Comparison of ENCODE assay signal across 1 cellular context in the genomic region with DNA sequence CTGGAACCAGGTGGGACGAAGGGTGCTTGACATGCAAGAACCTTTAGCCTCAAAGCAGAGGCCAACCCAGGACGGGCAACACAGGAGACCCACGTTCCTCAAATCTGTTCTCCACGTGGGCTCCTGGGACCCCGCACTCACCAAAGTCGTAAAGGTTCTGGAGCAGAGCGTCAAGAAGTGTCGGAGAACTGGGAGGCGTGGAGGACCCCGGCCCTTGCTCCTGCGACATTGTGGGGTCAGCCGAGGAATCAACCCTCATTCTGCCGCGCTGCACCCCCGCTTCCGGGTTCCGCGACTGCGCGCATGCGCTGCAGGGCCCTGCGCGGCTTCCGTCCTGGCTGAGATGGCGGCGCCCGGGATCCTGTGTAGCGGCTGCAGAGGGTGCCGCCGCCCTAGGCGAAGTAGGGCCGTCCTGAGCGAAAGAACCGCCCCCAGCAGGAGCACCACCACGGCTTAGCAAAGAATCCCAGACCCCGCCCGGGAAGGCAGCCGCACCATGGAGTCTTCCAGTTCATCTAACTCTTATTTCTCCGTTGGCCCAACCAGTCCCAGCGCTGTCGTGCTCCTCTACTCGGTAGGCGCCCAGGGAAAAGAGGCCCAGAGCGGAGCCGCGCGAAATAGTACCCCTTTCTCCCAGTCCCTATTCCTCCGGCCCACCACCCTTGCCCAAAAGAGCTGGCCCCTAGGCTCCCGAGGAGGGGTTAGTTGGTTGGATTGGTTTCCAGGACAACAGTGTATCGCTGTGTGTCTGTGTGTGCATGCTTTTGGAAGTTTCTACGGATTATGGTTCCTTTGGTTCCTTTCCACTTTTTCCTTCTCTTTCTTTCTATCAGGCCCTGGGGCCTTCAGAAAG.
TF ChIP-seq lines count a peak whose summit lies in the region.

A gene (plus strand): TSS at position 330 of the 853 bp plus-strand sequence. CDS start 167 bp downstream, at position 497.

TF ChIP-seq in HEK293, 187 proteins besides CTCF, POLR2A, EP300 and RAD21 (continued from another document and continues in another):
- no peak; the same call in 1 of the 2 replicates for TF ChIP-seq PRDM1 (tag by site-specific recombination; IDR thresholded peaks at IDR 0.05)
- TF ChIP-seq ZNF239 (tag by site-specific recombination; IDR thresholded peaks at IDR 0.05), result no peak
- TF ChIP-seq ZNF114 (tag by site-specific recombination; IDR thresholded peaks at IDR 0.05), result no peak
- peak; percentile 77 for TF ChIP-seq SP7 (tag by site-specific recombination; IDR thresholded peaks at IDR 0.05)
- no peak for TF ChIP-seq IKZF3 (tag by site-specific recombination; IDR thresholded peaks at IDR 0.05)
- TF ChIP-seq ZNF266 (tag by site-specific recombination; IDR thresholded peaks at IDR 0.05; ENCODE audit: low read depth), result no peak
- TF ChIP-seq, protein P1, sequence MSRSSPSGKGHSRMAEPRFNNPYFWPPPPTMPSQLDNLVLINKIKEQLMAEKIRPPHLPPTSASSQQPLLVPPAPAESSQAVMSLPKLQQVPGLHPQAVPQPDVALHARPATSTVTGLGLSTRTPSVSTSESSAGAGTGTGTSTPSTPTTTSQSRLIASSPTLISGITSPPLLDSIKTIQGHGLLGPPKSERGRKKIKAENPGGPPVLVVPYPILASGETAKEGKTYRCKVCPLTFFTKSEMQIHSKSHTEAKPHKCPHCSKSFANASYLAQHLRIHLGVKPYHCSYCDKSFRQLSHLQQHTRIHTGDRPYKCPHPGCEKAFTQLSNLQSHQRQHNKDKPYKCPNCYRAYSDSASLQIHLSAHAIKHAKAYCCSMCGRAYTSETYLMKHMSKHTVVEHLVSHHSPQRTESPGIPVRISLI (tag by site-specific recombination; IDR thresholded peaks at IDR 0.05), result no peak
- TF ChIP-seq ZNF701 (tag by site-specific recombination; IDR thresholded peaks at IDR 0.05), result no peak
- peak; percentile 81 for TF ChIP-seq OSR2 (tag by site-specific recombination; IDR thresholded peaks at IDR 0.05)
- no peak for TF ChIP-seq ZNF48 (tag by site-specific recombination; IDR thresholded peaks at IDR 0.05)
- no peak for TF ChIP-seq ZNF366 (tag by site-specific recombination; conservative IDR thresholded peaks at IDR 0.05)
- TF ChIP-seq SCRT2 (tag by site-specific recombination; IDR thresholded peaks at IDR 0.05), result no peak
- TF ChIP-seq ZNF433 (tag by site-specific recombination; IDR thresholded peaks at IDR 0.05; ENCODE audit: low read depth), result no peak
- TF ChIP-seq, protein P2, sequence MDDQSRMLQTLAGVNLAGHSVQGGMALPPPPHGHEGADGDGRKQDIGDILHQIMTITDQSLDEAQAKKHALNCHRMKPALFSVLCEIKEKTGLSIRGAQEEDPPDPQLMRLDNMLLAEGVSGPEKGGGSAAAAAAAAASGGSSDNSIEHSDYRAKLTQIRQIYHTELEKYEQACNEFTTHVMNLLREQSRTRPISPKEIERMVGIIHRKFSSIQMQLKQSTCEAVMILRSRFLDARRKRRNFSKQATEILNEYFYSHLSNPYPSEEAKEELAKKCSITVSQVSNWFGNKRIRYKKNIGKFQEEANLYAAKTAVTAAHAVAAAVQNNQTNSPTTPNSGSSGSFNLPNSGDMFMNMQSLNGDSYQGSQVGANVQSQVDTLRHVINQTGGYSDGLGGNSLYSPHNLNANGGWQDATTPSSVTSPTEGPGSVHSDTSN (CRISPR knock-in tag; IDR thresholded peaks at IDR 0.05), result peak; percentile 75; the same call in 1 of the 2 replicates
- TF ChIP-seq ZNF292 (tag by site-specific recombination; IDR thresholded peaks at IDR 0.05; ENCODE audit: borderline replicate concordance, low read depth), result no peak
- TF ChIP-seq ZNF112 (tag by site-specific recombination; IDR thresholded peaks at IDR 0.05), result no peak
- peak; percentile 27; the same call in 1 of the 2 replicates for TF ChIP-seq ZIC2 (tag by site-specific recombination; IDR thresholded peaks at IDR 0.05)
- TF ChIP-seq ZNF623 (tag by site-specific recombination; IDR thresholded peaks at IDR 0.05), result no peak
- no peak for TF ChIP-seq ZNF777 (tag by site-specific recombination; IDR thresholded peaks at IDR 0.05; ENCODE audit: borderline replicate concordance)
- TF ChIP-seq ZNF621 (tag by site-specific recombination; IDR thresholded peaks at IDR 0.05), result no peak
- TF ChIP-seq ZNF837 (tag by site-specific recombination; IDR thresholded peaks at IDR 0.05), result no peak
- TF ChIP-seq, protein P3, sequence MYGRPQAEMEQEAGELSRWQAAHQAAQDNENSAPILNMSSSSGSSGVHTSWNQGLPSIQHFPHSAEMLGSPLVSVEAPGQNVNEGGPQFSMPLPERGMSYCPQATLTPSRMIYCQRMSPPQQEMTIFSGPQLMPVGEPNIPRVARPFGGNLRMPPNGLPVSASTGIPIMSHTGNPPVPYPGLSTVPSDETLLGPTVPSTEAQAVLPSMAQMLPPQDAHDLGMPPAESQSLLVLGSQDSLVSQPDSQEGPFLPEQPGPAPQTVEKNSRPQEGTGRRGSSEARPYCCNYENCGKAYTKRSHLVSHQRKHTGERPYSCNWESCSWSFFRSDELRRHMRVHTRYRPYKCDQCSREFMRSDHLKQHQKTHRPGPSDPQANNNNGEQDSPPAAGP (tag by site-specific recombination; IDR thresholded peaks at IDR 0.05), result peak; percentile 60
- TF ChIP-seq, protein P4, sequence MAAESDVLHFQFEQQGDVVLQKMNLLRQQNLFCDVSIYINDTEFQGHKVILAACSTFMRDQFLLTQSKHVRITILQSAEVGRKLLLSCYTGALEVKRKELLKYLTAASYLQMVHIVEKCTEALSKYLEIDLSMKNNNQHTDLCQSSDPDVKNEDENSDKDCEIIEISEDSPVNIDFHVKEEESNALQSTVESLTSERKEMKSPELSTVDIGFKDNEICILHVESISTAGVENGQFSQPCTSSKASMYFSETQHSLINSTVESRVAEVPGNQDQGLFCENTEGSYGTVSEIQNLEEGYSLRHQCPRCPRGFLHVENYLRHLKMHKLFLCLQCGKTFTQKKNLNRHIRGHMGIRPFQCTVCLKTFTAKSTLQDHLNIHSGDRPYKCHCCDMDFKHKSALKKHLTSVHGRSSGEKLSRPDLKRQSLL (tag by site-specific recombination; IDR thresholded peaks at IDR 0.05), result no peak
- TF ChIP-seq, protein P5, sequence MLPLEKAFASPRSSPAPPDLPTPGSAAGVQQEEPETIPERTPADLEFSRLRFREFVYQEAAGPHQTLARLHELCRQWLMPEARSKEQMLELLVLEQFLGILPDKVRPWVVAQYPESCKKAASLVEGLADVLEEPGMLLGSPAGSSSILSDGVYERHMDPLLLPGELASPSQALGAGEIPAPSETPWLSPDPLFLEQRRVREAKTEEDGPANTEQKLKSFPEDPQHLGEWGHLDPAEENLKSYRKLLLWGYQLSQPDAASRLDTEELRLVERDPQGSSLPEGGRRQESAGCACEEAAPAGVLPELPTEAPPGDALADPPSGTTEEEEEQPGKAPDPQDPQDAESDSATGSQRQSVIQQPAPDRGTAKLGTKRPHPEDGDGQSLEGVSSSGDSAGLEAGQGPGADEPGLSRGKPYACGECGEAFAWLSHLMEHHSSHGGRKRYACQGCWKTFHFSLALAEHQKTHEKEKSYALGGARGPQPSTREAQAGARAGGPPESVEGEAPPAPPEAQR (tag by site-specific recombination; IDR thresholded peaks at IDR 0.05), result no peak
- TF ChIP-seq ZNF19 (tag by site-specific recombination; IDR thresholded peaks at IDR 0.05; ENCODE audit: low read depth), result no peak
- TF ChIP-seq ZBTB17 (tag by site-specific recombination; IDR thresholded peaks at IDR 0.05), result peak; percentile 83
- TF ChIP-seq ZBTB8A (tag by site-specific recombination; IDR thresholded peaks at IDR 0.05), result peak; percentile 60
- TF ChIP-seq ZNF548 (tag by site-specific recombination; IDR thresholded peaks at IDR 0.05), result no peak
- peak; percentile 82 for TF ChIP-seq GLIS2 (tag by site-specific recombination; IDR thresholded peaks at IDR 0.05)
- TF ChIP-seq, protein P6, sequence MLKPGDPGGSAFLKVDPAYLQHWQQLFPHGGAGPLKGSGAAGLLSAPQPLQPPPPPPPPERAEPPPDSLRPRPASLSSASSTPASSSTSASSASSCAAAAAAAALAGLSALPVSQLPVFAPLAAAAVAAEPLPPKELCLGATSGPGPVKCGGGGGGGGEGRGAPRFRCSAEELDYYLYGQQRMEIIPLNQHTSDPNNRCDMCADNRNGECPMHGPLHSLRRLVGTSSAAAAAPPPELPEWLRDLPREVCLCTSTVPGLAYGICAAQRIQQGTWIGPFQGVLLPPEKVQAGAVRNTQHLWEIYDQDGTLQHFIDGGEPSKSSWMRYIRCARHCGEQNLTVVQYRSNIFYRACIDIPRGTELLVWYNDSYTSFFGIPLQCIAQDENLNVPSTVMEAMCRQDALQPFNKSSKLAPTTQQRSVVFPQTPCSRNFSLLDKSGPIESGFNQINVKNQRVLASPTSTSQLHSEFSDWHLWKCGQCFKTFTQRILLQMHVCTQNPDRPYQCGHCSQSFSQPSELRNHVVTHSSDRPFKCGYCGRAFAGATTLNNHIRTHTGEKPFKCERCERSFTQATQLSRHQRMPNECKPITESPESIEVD (tag by site-specific recombination; IDR thresholded peaks at IDR 0.05), result 0 out of 2 replicates have a peak, but pooled peaks have one; percentile 9
- 0 out of 2 replicates have a peak, but pooled peaks have one; percentile 40 for TF ChIP-seq ZNF324 (tag by site-specific recombination; IDR thresholded peaks at IDR 0.05)
- TF ChIP-seq ZNF658 (tag by site-specific recombination; IDR thresholded peaks at IDR 0.05), result no peak
- TF ChIP-seq, protein P7, sequence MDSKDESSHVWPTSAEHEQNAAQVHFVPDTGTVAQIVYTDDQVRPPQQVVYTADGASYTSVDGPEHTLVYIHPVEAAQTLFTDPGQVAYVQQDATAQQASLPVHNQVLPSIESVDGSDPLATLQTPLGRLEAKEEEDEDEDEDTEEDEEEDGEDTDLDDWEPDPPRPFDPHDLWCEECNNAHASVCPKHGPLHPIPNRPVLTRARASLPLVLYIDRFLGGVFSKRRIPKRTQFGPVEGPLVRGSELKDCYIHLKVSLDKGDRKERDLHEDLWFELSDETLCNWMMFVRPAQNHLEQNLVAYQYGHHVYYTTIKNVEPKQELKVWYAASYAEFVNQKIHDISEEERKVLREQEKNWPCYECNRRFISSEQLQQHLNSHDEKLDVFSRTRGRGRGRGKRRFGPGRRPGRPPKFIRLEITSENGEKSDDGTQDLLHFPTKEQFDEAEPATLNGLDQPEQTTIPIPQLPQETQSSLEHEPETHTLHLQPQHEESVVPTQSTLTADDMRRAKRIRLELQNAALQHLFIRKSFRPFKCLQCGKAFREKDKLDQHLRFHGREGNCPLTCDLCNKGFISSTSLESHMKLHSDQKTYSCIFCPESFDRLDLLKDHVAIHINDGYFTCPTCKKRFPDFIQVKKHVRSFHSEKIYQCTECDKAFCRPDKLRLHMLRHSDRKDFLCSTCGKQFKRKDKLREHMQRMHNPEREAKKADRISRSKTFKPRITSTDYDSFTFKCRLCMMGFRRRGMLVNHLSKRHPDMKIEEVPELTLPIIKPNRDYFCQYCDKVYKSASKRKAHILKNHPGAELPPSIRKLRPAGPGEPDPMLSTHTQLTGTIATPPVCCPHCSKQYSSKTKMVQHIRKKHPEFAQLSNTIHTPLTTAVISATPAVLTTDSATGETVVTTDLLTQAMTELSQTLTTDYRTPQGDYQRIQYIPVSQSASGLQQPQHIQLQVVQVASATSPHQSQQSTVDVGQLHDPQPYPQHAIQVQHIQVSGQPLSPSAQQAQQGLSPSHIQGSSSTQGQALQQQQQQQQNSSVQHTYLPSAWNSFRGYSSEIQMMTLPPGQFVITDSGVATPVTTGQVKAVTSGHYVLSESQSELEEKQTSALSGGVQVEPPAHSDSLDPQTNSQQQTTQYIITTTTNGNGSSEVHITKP (tag by site-specific recombination; IDR thresholded peaks at IDR 0.05), result peak; percentile 94
- peak; percentile 87; the same call in 1 of the 2 replicates for TF ChIP-seq ZFP37 (tag by site-specific recombination; IDR thresholded peaks at IDR 0.05)
- TF ChIP-seq ZNF23 (tag by site-specific recombination; IDR thresholded peaks at IDR 0.05; ENCODE audit: borderline replicate concordance), result no peak
- TF ChIP-seq BCL11B (tag by site-specific recombination; IDR thresholded peaks at IDR 0.05; ENCODE audit: low read depth), result no peak
- TF ChIP-seq SETDB1 (IDR thresholded peaks at IDR 0.05; ENCODE audit: insufficient read length, low read length), result no peak
- no peak for TF ChIP-seq ZNF830 (tag by site-specific recombination; IDR thresholded peaks at IDR 0.05; ENCODE audit: low read depth)
- TF ChIP-seq, protein P8, sequence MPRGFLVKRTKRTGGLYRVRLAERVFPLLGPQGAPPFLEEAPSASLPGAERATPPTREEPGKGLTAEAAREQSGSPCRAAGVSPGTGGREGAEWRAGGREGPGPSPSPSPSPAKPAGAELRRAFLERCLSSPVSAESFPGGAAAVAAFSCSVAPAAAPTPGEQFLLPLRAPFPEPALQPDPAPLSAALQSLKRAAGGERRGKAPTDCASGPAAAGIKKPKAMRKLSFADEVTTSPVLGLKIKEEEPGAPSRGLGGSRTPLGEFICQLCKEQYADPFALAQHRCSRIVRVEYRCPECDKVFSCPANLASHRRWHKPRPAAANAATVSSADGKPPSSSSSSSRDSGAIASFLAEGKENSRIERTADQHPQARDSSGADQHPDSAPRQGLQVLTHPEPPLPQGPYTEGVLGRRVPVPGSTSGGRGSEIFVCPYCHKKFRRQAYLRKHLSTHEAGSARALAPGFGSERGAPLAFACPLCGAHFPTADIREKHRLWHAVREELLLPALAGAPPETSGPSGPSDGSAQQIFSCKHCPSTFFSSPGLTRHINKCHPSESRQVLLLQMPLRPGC (tag by site-specific recombination; IDR thresholded peaks at IDR 0.05), result peak; percentile 36; the same call in 1 of the 2 replicates
- TF ChIP-seq, protein P9, sequence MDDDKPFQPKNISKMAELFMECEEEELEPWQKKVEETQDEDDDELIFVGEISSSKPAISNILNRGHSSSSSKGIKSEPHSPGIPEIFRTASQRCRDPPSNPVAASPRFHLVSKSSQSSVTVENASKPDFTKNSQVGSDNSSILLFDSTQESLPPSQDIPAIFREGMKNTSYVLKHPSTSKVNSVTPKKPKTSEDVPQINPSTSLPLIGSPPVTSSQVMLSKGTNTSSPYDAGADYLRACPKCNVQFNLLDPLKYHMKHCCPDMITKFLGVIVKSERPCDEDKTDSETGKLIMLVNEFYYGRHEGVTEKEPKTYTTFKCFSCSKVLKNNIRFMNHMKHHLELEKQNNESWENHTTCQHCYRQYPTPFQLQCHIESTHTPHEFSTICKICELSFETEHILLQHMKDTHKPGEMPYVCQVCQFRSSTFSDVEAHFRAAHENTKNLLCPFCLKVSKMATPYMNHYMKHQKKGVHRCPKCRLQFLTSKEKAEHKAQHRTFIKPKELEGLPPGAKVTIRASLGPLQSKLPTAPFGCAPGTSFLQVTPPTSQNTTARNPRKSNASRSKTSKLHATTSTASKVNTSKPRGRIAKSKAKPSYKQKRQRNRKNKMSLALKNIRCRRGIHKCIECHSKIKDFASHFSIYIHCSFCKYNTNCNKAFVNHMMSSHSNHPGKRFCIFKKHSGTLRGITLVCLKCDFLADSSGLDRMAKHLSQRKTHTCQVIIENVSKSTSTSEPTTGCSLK (tag by site-specific recombination; IDR thresholded peaks at IDR 0.05), result no peak
- TF ChIP-seq ZNF521 (tag by site-specific recombination; IDR thresholded peaks at IDR 0.05), result no peak
